31 cellular contexts compared by ENCODE assay signal in genomic region chr1:68805097-68805641, GRCh38.
DNase-seq lines count a peak whose midpoint lies in the region; ATAC-seq and TF ChIP-seq lines count a peak whose summit lies in the region.
"Had no signal": no experiment of that assay in that cellular context is flagged by ENCODE, and none has a peak within 500 bp of the region (broad histone marks: within the 10 kb centered on the region; RNA-seq: fewer than 3 reads in every experiment).

No MANE protein-coding gene starts in this region.

- H4K20me1 ChIP-seq in neural cell (ENCODE audit: insufficient read depth): no peaks in the 10 kb centered on the region
- H4K20me1 ChIP-seq: BLaER1; BLaER1 treated with 17β-estradiol and CSF1 and Interleukin-3, amounts not matched to agents 10 nM and 100 nM had no signal

- no peak overlapping the region for H3K9ac ChIP-seq in neural cell (ENCODE audit: low read length)
- H3K9ac ChIP-seq: BLaER1; BLaER1 treated with 17β-estradiol and CSF1 and Interleukin-3, amounts not matched to agents 10 nM and 100 nM had no signal

- H3K9me3 ChIP-seq in neural cell (ENCODE audit: low read length): no peaks in the 10 kb centered on the region
- H3K9me3 ChIP-seq: A549; BE2C; BLaER1; BLaER1 treated with 17β-estradiol and CSF1 and Interleukin-3, amounts not matched to agents 10 nM and 100 nM; Caco-2 had no signal

- H3K27me3 ChIP-seq in neural cell (ENCODE audit: insufficient read depth, low read depth, low read length): no peaks in the 10 kb centered on the region
- H3K27me3 ChIP-seq: BE2C; BLaER1; BLaER1 treated with 17β-estradiol and CSF1 and Interleukin-3, amounts not matched to agents 10 nM and 100 nM had no signal

- no peaks in the 10 kb centered on the region for H3F3A ChIP-seq in neural cell (ENCODE audit: insufficient read depth, low read length, poor library complexity, severe bottlenecking)

- H3K9me3 Mint-ChIP-seq in nephron: no peaks in the 10 kb centered on the region
- H3K9me3 Mint-ChIP-seq: CD8-positive, alpha-beta T cell had no signal

- H3K27ac Mint-ChIP-seq in nephron: peak overlapping the region in 2 of 3 experiments; percentile 45 to 56
- H3K27ac Mint-ChIP-seq: B cell; CD14-positive monocyte; CD4-positive, alpha-beta memory T cell; CD4-positive, alpha-beta T cell; CD4-positive, CD25-positive, alpha-beta regulatory T cell; CD8-positive, alpha-beta memory T cell; CD8-positive, alpha-beta T cell had no signal

- H3K4me1 Mint-ChIP-seq in nephron: peaks cover 14% of the 10 kb centered on the region
- H3K4me1 Mint-ChIP-seq: B cell; CD14-positive monocyte; CD4-positive, alpha-beta memory T cell; CD4-positive, CD25-positive, alpha-beta regulatory T cell; CD8-positive, alpha-beta memory T cell had no signal

- no peak overlapping the region for H3K4me3 Mint-ChIP-seq in nephron
- H3K4me3 Mint-ChIP-seq: B cell; CD14-positive monocyte; CD4-positive, alpha-beta memory T cell; CD4-positive, alpha-beta T cell; CD4-positive, CD25-positive, alpha-beta regulatory T cell; CD8-positive, alpha-beta memory T cell; CD8-positive, alpha-beta T cell had no signal

- no peak overlapping the region for H2AFZ ChIP-seq in neural cell (ENCODE audit: low read depth, low read length)

- TF ChIP-seq RAD21 in neural cell (conservative IDR thresholded peaks at IDR 0.05): peak; percentile 66

- H3K27me3 Mint-ChIP-seq in nephron (ENCODE audit: low read depth): no peaks in the 10 kb centered on the region
- H3K27me3 Mint-ChIP-seq: B cell; CD4-positive, alpha-beta memory T cell; CD4-positive, alpha-beta T cell; CD4-positive, CD25-positive, alpha-beta regulatory T cell; CD8-positive, alpha-beta memory T cell had no signal

- no peaks in the 10 kb centered on the region for H3K9me2 ChIP-seq in neural cell (ENCODE audit: insufficient read depth, low read length)

- no peaks in the 10 kb centered on the region for H3K36me3 Mint-ChIP-seq in nephron (ENCODE audit: low read depth)
- H3K36me3 Mint-ChIP-seq: CD14-positive monocyte; CD4-positive, alpha-beta memory T cell; CD4-positive, CD25-positive, alpha-beta regulatory T cell; CD8-positive, alpha-beta memory T cell; CD8-positive, alpha-beta T cell had no signal

- H3K4me3 ChIP-seq in neural cell (ENCODE audit: low read length): peak overlapping the region; percentile 17
- H3K4me3 ChIP-seq: A549; BLaER1; BLaER1 treated with 17β-estradiol and CSF1 and Interleukin-3, amounts not matched to agents 10 nM and 100 nM had no signal

- no peaks in the 10 kb centered on the region for H3K36me3 ChIP-seq in neural cell (ENCODE audit: insufficient read depth, low read length)
- H3K36me3 ChIP-seq: BE2C; BLaER1; BLaER1 treated with 17β-estradiol and CSF1 and Interleukin-3, amounts not matched to agents 10 nM and 100 nM had no signal

- no peak overlapping the region for H3K4me2 ChIP-seq in neural cell (ENCODE audit: low read length)
- H3K4me2 ChIP-seq: A549; BLaER1; BLaER1 treated with 17β-estradiol and CSF1 and Interleukin-3, amounts not matched to agents 10 nM and 100 nM had no signal

- H3K27ac ChIP-seq in neural cell (ENCODE audit: low read length): peak overlapping the region; percentile 70
- H3K27ac ChIP-seq: 22Rv1; A549; BLaER1; BLaER1 treated with 17β-estradiol and CSF1 and Interleukin-3, amounts not matched to agents 10 nM and 100 nM; C4-2B had no signal

- DNase-seq in NCI-H82 (lab: John Stamatoyannopoulos, UW): no peak
- DNase-seq: 8988T; ACHN; AML-193; BE2C; C1 segment of cervical spinal cord; Caco-2; Calu3; CD4-positive, alpha-beta memory T cell; CD4-positive, alpha-beta T cell; CD4-positive, CD25-positive, alpha-beta regulatory T cell; CD8-positive, alpha-beta memory T cell; CD8-positive, alpha-beta T cell; COR-L47; DMS 273 treated with DMSO at 0.1 percent for 48 hours; DMS153; DMS53; DMS79; DMS79 treated with DMSO at 0.1 percent for 48 hours; DND-41; EL had no signal

- TF ChIP-seq EP300 in neural cell (conservative IDR thresholded peaks at IDR 0.05; ENCODE audit: poor library complexity, severe bottlenecking): peak; percentile 97

- TF ChIP-seq CTCF in nephron (IDR thresholded peaks at IDR 0.05; ENCODE audit: unreplicated experiment in 3 of 3): no peak
- peak; percentile 63 for TF ChIP-seq CTCF in neural cell (IDR thresholded peaks at IDR 0.05; ENCODE audit: poor library complexity, severe bottlenecking)

- ATAC-seq in HG02981 (IDR thresholded peaks at IDR 0.05; ENCODE audit: unreplicated experiment): no peak
- ATAC-seq: A549; CD8-positive, alpha-beta T cell had no signal

- H3K79me2 ChIP-seq in neural cell (replicated peaks; ENCODE audit: insufficient read depth, low read length): no peaks in the 10 kb centered on the region

TF ChIP-seq in neural cell, 6 proteins besides CTCF, POLR2A, EP300 and RAD21:
- TF ChIP-seq REST (IDR thresholded peaks at IDR 0.05; ENCODE audit: borderline replicate concordance) (peak; percentile 65), TAF1 (IDR thresholded peaks at IDR 0.05; ENCODE audit: low read depth) (no peak), POLR2AphosphoS5 (IDR thresholded peaks at IDR 0.05) (peak; percentile 87), SMC3 (conservative IDR thresholded peaks at IDR 0.05; ENCODE audit: poor library complexity) (peak; percentile 49)
